ENCODE assay signal across 17 cellular contexts in the genomic region with DNA sequence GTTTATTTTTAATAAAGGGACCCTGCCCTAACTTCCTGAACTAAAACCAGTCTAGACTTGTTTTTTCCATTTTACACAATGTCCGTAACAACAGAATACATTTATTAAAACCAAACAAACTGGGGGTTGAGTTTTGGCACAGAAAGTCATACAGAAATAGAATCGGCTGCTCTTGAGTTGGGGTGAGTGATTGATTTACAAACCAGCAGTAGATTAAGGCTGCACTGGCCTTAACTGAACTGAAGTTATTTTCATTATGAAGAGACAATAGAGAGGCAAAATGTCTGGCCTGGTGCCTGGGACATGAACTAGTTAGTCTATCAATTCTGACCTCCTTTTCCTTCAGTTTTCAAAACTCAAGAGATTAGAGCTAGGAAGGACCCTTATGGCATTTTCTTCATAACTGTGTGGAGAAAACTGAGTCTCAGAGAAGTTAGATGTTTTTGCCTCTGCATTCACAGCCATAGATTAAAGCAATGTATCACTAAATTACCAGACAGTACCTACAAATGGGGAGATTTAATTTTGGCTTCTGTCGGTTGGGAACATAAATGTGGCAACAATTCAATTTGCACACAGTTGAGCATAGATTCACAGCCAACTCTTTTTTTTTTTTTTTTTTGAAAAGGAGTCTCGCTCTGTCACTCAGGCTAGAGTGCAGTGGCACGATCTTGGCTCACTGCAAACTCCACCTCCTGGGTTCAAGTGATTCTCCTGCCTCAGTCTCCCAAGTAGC. TPM values are rescaled to one million over a fixed set of nuclear protein-coding genes. Genes with fewer than 3 reads are reported as not detected.
DNase-seq lines count a peak whose midpoint lies in the region; ATAC-seq, FAIRE-seq and TF ChIP-seq lines count a peak whose summit lies in the region.
"Had no signal": no experiment of that assay in that cellular context is flagged by ENCODE, and none has a peak within 500 bp of the region (broad histone marks: within the 10 kb centered on the region; RNA-seq: fewer than 3 reads in every experiment).

No MANE protein-coding gene starts in this region.

- DNase-seq in coronary artery (ENCODE audit: low spot score), result no peak
- DNase-seq in keratinocyte (ENCODE audit: low read depth, low spot score), result no peak
- no peak for DNase-seq in suprapubic skin (ENCODE audit: low spot score in 2 of 2)
- DNase-seq in stimulated activated CD4-positive, alpha-beta T cell treated with anti-CD3 and anti-CD28 coated beads, Interleukin-12 subunit alpha, Interleukin-12 subunit beta, amount 100 ng/mL, for 4 hours, result no peak
- no peak for DNase-seq in NCI-H226
- DNase-seq: activated naive CD4-positive, alpha-beta T cell; BE2C; GM23248; KG1; kidney glomerular epithelial cell; NCI-H1694; NCI-H82; SJCRH30 had no signal

- H3K9me1 ChIP-seq in keratinocyte (ENCODE audit: control insufficient read depth, extremely low read depth, insufficient read depth, low read length), result no peaks in the 10 kb centered on the region

- H3K36me3 Mint-ChIP-seq in stimulated activated memory B cell treated with anti-CD40 and anti-IgM and Interleukin-4, amounts not matched to agents 10 μg/mL and 1 μg/mL and 100 μg/mL, for 72 hours, result peaks cover 20% of the 10 kb centered on the region

- H2AFZ ChIP-seq in OCI-LY1 (ENCODE audit: low read length), result peak overlapping the region; percentile 59; the same call in 1 of the 2 replicates
- peak overlapping the region; percentile 79 for H2AFZ ChIP-seq in keratinocyte (ENCODE audit: control insufficient read depth, low read length)
- H2AFZ ChIP-seq: GM23248 had no signal

- H3K4me2 ChIP-seq in OCI-LY1 (ENCODE audit: low read length), result no peak overlapping the region
- H3K4me2 ChIP-seq in keratinocyte (ENCODE audit: control insufficient read depth, extremely low read depth, insufficient read depth, low read depth, low read length), result peak overlapping the region; percentile 55

- H3K4me3 ChIP-seq in OCI-LY1 (ENCODE audit: low read depth, low read length, poor library complexity, severe bottlenecking), result no peak overlapping the region
- peak overlapping the region; percentile 22 for H3K4me3 ChIP-seq in coronary artery
- H3K4me3 ChIP-seq in keratinocyte (ENCODE audit: control insufficient read depth in 2 of 3, extremely low read depth in 1 of 3, insufficient read depth in 2 of 3, low read depth in 1 of 3, low read length in 3 of 3), result peak overlapping the region in 2 of 3 experiments; percentile 9 to 19
- H3K4me3 ChIP-seq in suprapubic skin, result peak overlapping the region; percentile 3
- H3K4me3 ChIP-seq: GM23248, SJCRH30 had no signal

- H3K79me2 ChIP-seq in OCI-LY1 (ENCODE audit: insufficient read depth, low read length) (no peaks in the 10 kb centered on the region), keratinocyte (ENCODE audit: control insufficient read depth, insufficient read depth, low read length) (no peaks in the 10 kb centered on the region)

- H3K9ac ChIP-seq in OCI-LY1 (ENCODE audit: low read length), result no peak overlapping the region
- H3K9ac ChIP-seq in keratinocyte (ENCODE audit: control insufficient read depth, extremely low read depth, insufficient read depth, low read length), result no peak overlapping the region
- H3K9ac ChIP-seq: GM23248 had no signal

- H3K9me2 ChIP-seq in OCI-LY1 (ENCODE audit: low read depth, low read length), result no peaks in the 10 kb centered on the region

- no peaks in the 10 kb centered on the region for H3K9me3 ChIP-seq in OCI-LY1 (ENCODE audit: low read length)
- H3K9me3 ChIP-seq in keratinocyte (ENCODE audit: control insufficient read depth, low read depth, low read length), result no peaks in the 10 kb centered on the region
- no peaks in the 10 kb centered on the region for H3K9me3 ChIP-seq in suprapubic skin
- H3K9me3 ChIP-seq: BE2C, SJCRH30 had no signal

- ATAC-seq in stimulated activated memory B cell treated with anti-CD40 and anti-IgM and Interleukin-4, amounts not matched to agents 10 μg/mL and 1 μg/mL and 100 μg/mL, for 72 hours, result no peak
- ATAC-seq in HG03520 (IDR thresholded peaks at IDR 0.05; ENCODE audit: unreplicated experiment), result no peak

- H3F3A ChIP-seq in OCI-LY1 (ENCODE audit: insufficient read depth, low read length), result no peaks in the 10 kb centered on the region

- dilution Hi-C loops in keratinocyte (cut with MboI; ENCODE audit: extremely low pct_ligation_motif_present, low sequenced_read_pairs), result no loop called here

- H3K27me3 ChIP-seq in OCI-LY1 (ENCODE audit: insufficient read depth, low read length), result no peaks in the 10 kb centered on the region
- H3K27me3 ChIP-seq in keratinocyte (ENCODE audit: control insufficient read depth, extremely low read depth, insufficient read depth, low read length), result no peaks in the 10 kb centered on the region
- H3K27me3 ChIP-seq in suprapubic skin, result no peaks in the 10 kb centered on the region
- H3K27me3 ChIP-seq: BE2C, SJCRH30 had no signal

- no peak overlapping the region for H3K4me3 Mint-ChIP-seq in stimulated activated memory B cell treated with anti-CD40 and anti-IgM and Interleukin-4, amounts not matched to agents 10 μg/mL and 1 μg/mL and 100 μg/mL, for 72 hours

- no peak for FAIRE-seq in keratinocyte (lab: Jason Lieb, UNC)
- FAIRE-seq: colon had no signal

- TF ChIP-seq POLR2A in suprapubic skin (IDR thresholded peaks at IDR 0.05), result no peak

- H3K27ac ChIP-seq in OCI-LY1 (ENCODE audit: low read depth, low read length, poor library complexity, severe bottlenecking), result no peak overlapping the region
- peak overlapping the region; percentile 61 to 68 for H3K27ac ChIP-seq in coronary artery
- no peak overlapping the region for H3K27ac ChIP-seq in keratinocyte (ENCODE audit: control insufficient read depth, insufficient read depth, low read length)
- peak overlapping the region; percentile 42 for H3K27ac ChIP-seq in suprapubic skin
- H3K27ac ChIP-seq: GM23248, SJCRH30 had no signal

- H3K36me3 ChIP-seq in OCI-LY1 (ENCODE audit: insufficient read depth, low read length), result no peaks in the 10 kb centered on the region
- no peaks in the 10 kb centered on the region for H3K36me3 ChIP-seq in keratinocyte (ENCODE audit: control insufficient read depth in 2 of 2, extremely low read depth in 1 of 2, insufficient read depth in 2 of 2, low read length in 2 of 2)
- H3K36me3 ChIP-seq in suprapubic skin, result no peaks in the 10 kb centered on the region
- H3K36me3 ChIP-seq: BE2C, SJCRH30 had no signal

- peaks cover 3% of the 10 kb centered on the region for H3K9me3 Mint-ChIP-seq in stimulated activated memory B cell treated with anti-CD40 and anti-IgM and Interleukin-4, amounts not matched to agents 10 μg/mL and 1 μg/mL and 100 μg/mL, for 72 hours

- no peak overlapping the region for H3K27ac Mint-ChIP-seq in stimulated activated memory B cell treated with anti-CD40 and anti-IgM and Interleukin-4, amounts not matched to agents 10 μg/mL and 1 μg/mL and 100 μg/mL, for 72 hours

- TF ChIP-seq EP300 in suprapubic skin (IDR thresholded peaks at IDR 0.05), result no peak

- H3K27me3 Mint-ChIP-seq in stimulated activated memory B cell treated with anti-CD40 and anti-IgM and Interleukin-4, amounts not matched to agents 10 μg/mL and 1 μg/mL and 100 μg/mL, for 72 hours, result no peaks in the 10 kb centered on the region

- TF ChIP-seq CTCF in OCI-LY1 (IDR thresholded peaks at IDR 0.05; ENCODE audit: low read length) (no peak), coronary artery (IDR thresholded peaks at IDR 0.05) (no peak), keratinocyte (optimal IDR thresholded peaks at IDR 0.05 in 1 of 3, IDR thresholded peaks at IDR 0.05 in 1 of 3, conservative IDR thresholded peaks at IDR 0.05 in 1 of 3; ENCODE audit: extremely low read depth in 1 of 3, insufficient read depth in 2 of 3, low read length in 3 of 3) (no peak), suprapubic skin (IDR thresholded peaks at IDR 0.05) (no peak)

- H3K4me1 ChIP-seq in OCI-LY1 (ENCODE audit: insufficient read depth, low read length, severe bottlenecking), result peaks cover 8% of the 10 kb centered on the region
- peaks cover 18% of the 10 kb centered on the region for H3K4me1 ChIP-seq in keratinocyte (ENCODE audit: control insufficient read depth, extremely low read depth, insufficient read depth, low read length)
- H3K4me1 ChIP-seq in suprapubic skin, result peaks cover 43% of the 10 kb centered on the region
- H3K4me1 ChIP-seq: SJCRH30 had no signal

- H3K4me1 Mint-ChIP-seq in stimulated activated memory B cell treated with anti-CD40 and anti-IgM and Interleukin-4, amounts not matched to agents 10 μg/mL and 1 μg/mL and 100 μg/mL, for 72 hours, result no peaks in the 10 kb centered on the region

- 40% methylated on average over 5 of the region's 5 CpGs for WGBS in suprapubic skin

- H4K20me1 ChIP-seq in OCI-LY1 (ENCODE audit: insufficient read depth, low read length) (no peaks in the 10 kb centered on the region), keratinocyte (ENCODE audit: control insufficient read depth, extremely low read depth, insufficient read depth, low read length) (no peaks in the 10 kb centered on the region)

RNA-seq across cellular contexts. Expression of gene MGP, which starts 19.8 kb away (rescaled TPM):
- polyA plus RNA-seq in keratinocyte, result 0.24 to 0.33 TPM (median 0.31 TPM) in 3 replicates
- polyA plus RNA-seq in keratinocyte (2011; ENCODE audit: low read depth), result 0.62 TPM
- polyA plus RNA-seq in keratinocyte (2011; cell fraction: cytosol; rRNA removed), result 0.39 and 0.72 TPM in 2 replicates
- polyA plus RNA-seq in keratinocyte (2011; cell fraction: nucleus; rRNA removed), result 0.42 and 0.72 TPM in 2 replicates
- 0.23 and 0.50 TPM in 2 replicates for polyA plus RNA-seq in keratinocyte (2012; ENCODE audit: low replicate concordance)
- polyA minus RNA-seq in keratinocyte, result not detected in 3 replicates
- polyA minus RNA-seq in keratinocyte (2011; cell fraction: cytosol; rRNA and poly(A)+ RNA removed), result not detected
- not detected in 2 replicates for polyA minus RNA-seq in keratinocyte (2011; cell fraction: nucleus; rRNA and poly(A)+ RNA removed)
- total RNA-seq in suprapubic skin, result 100 to 1,000 TPM in 1 of 4 donors, 10 to 100 TPM in 3; 43.5 to 135 (median 58.3) TPM

RNA-seq across cellular contexts. Expression of gene ERP27, which starts 32.9 kb away (rescaled TPM):
- 0.06 to 0.18 TPM (median 0.17 TPM) in 3 replicates for polyA plus RNA-seq in keratinocyte
- 0.60 TPM for polyA plus RNA-seq in keratinocyte (2011; ENCODE audit: low read depth)
- 0.10 and 0.19 TPM in 2 replicates for polyA plus RNA-seq in keratinocyte (2011; cell fraction: cytosol; rRNA removed)
- 0.15 and 0.23 TPM in 2 replicates for polyA plus RNA-seq in keratinocyte (2011; cell fraction: nucleus; rRNA removed)
- polyA plus RNA-seq in keratinocyte (2012; ENCODE audit: low replicate concordance), result 0.05 and 0.93 TPM in 2 replicates
- 0.10 to 0.33 TPM in 2 of 3 replicates, not detected in the other for polyA minus RNA-seq in keratinocyte
- polyA minus RNA-seq in keratinocyte (2011; cell fraction: cytosol; rRNA and poly(A)+ RNA removed), result not detected
- 0.47 TPM in 1 of 2 replicates, not detected in the other for polyA minus RNA-seq in keratinocyte (2011; cell fraction: nucleus; rRNA and poly(A)+ RNA removed)
- total RNA-seq in suprapubic skin, result 1 to 10 TPM in 1 of 4 donors, under 1 TPM in 2, not detected in 1; 0.21 to 2.5 (median 0.91) TPM
- total RNA-seq: GM23248, SJCRH30 had no signal
- polyA plus RNA-seq: GM23248 had no signal

RNA-seq across cellular contexts. Expression of gene ARHGDIB, which starts 56.0 kb away (rescaled TPM):
- 78.5 to 190 TPM (median 164 TPM) in 3 replicates for polyA plus RNA-seq in keratinocyte
- 12.4 TPM for polyA plus RNA-seq in keratinocyte (2011; ENCODE audit: low read depth)
- polyA plus RNA-seq in keratinocyte (2011; cell fraction: cytosol; rRNA removed), result 127 and 160 TPM in 2 replicates
- 67.0 and 69.6 TPM in 2 replicates for polyA plus RNA-seq in keratinocyte (2011; cell fraction: nucleus; rRNA removed)
- polyA plus RNA-seq in keratinocyte (2012; ENCODE audit: low replicate concordance), result 26.7 and 109 TPM in 2 replicates
- polyA minus RNA-seq in keratinocyte, result 113 to 158 TPM (median 147 TPM) in 3 replicates
- polyA minus RNA-seq in keratinocyte (2011; cell fraction: cytosol; rRNA and poly(A)+ RNA removed), result 42.0 TPM
- polyA minus RNA-seq in keratinocyte (2011; cell fraction: nucleus; rRNA and poly(A)+ RNA removed), result 13.4 and 19.9 TPM in 2 replicates
- 100 to 1,000 TPM in 1 of 4 donors, 10 to 100 TPM in 3; 74.7 to 109 (median 85.4) TPM for total RNA-seq in suprapubic skin

Comparison
In these comparisons a context has a peak if more than half of its experiments do, and no peak if none do; other contexts are left out.
1. H3K27ac ChIP-seq: peak in coronary artery (2 of 2) and suprapubic skin (single experiment); none in OCI-LY1 (single experiment) and keratinocyte (single experiment).